ENCODE assay signal across 20 cellular contexts in genomic region chr7:24880886-24881285, GRCh38.
A peak's percentile ranks its signal among the peaks of the same experiment; 100 is the strongest.
DNase-seq lines count a peak whose midpoint lies in the region; ATAC-seq, FAIRE-seq and TF ChIP-seq lines count a peak whose summit lies in the region.
"Had no signal": no experiment of that assay in that cellular context is flagged by ENCODE, and none has a peak within 500 bp of the region (broad histone marks: within the 10 kb centered on the region; RNA-seq: fewer than 3 reads in every experiment).

No MANE protein-coding gene starts in this region.

- H3K4me1 ChIP-seq in DOHH2 (ENCODE audit: control insufficient read depth, low read length) (peaks cover 99% of the 10 kb centered on the region), SK-N-SH (ENCODE audit: control insufficient read depth in 1 of 2, insufficient read depth in 2 of 2, low read depth in 1 of 2, low read length in 1 of 2) (peaks cover 0 to 25% of the 10 kb centered on the region in 2 experiments; a peak in 3 of 4 replicates), kidney (ENCODE audit: control insufficient read depth in 1 of 2, insufficient read depth in 1 of 2, low read depth in 1 of 2, low read length in 2 of 2) (no peaks in the 10 kb centered on the region), colonic mucosa (no peaks in the 10 kb centered on the region)

- H3F3A ChIP-seq in DOHH2 (ENCODE audit: control insufficient read depth, insufficient read depth) = peaks cover 38% of the 10 kb centered on the region
- no peaks in the 10 kb centered on the region for H3F3A ChIP-seq in SK-N-SH (replicated peaks; ENCODE audit: insufficient read depth)

- no peaks in the 10 kb centered on the region for H3K9me2 ChIP-seq in DOHH2 (replicated peaks; ENCODE audit: control insufficient read depth, low read length)
- H3K9me2 ChIP-seq in SK-N-SH = no peaks in the 10 kb centered on the region

- no peak for TF ChIP-seq CTCF in DOHH2 (IDR thresholded peaks at IDR 0.05; ENCODE audit: low read depth, low read length, poor library complexity, severe bottlenecking)
- no peak for TF ChIP-seq CTCF in SK-N-SH (IDR thresholded peaks at IDR 0.05)
- TF ChIP-seq CTCF in choroid plexus epithelial cell (conservative IDR thresholded peaks at IDR 0.05; ENCODE audit: low read depth, low read length) = peak; percentile 3
- TF ChIP-seq CTCF in kidney (IDR thresholded peaks at IDR 0.05; ENCODE audit: borderline replicate concordance, extremely low read depth, insufficient read depth) = no peak
- no peak for TF ChIP-seq CTCF in colonic mucosa (IDR thresholded peaks at IDR 0.05)

- H3K36me3 ChIP-seq in DOHH2 (ENCODE audit: control insufficient read depth, low read length) = peaks cover 58% of the 10 kb centered on the region
- peaks cover 0 to 4% of the 10 kb centered on the region in 2 experiments for H3K36me3 ChIP-seq in SK-N-SH (replicated peaks in 1 of 2; ENCODE audit: control insufficient read depth in 1 of 2, insufficient read depth in 2 of 2, low read length in 1 of 2)
- H3K36me3 ChIP-seq in kidney (ENCODE audit: control insufficient read depth in 1 of 2, insufficient read depth in 2 of 2, low read length in 2 of 2) = no peaks in the 10 kb centered on the region
- H3K36me3 ChIP-seq in colonic mucosa = no peaks in the 10 kb centered on the region
- H3K36me3 ChIP-seq: BLaER1 had no signal

- H3K4me3 Mint-ChIP-seq in activated CD4-positive, alpha-beta T cell treated with anti-CD3 and anti-CD28 coated beads for 36 hours = no peak overlapping the region
- H3K4me3 Mint-ChIP-seq: CD8-positive, alpha-beta T cell had no signal

- H3K27ac Mint-ChIP-seq in activated CD4-positive, alpha-beta T cell treated with anti-CD3 and anti-CD28 coated beads for 36 hours = peak overlapping the region; percentile 45
- H3K27ac Mint-ChIP-seq: CD8-positive, alpha-beta T cell had no signal

- peak; percentile 23 for ATAC-seq in activated CD4-positive, alpha-beta T cell treated with anti-CD3 and anti-CD28 coated beads for 36 hours
- ATAC-seq: CD8-positive, alpha-beta T cell had no signal

- TF ChIP-seq RAD21 in SK-N-SH (IDR thresholded peaks at IDR 0.05; ENCODE audit: low read length) = no peak

- no peak for FAIRE-seq in kidney (lab: Jason Lieb, UNC)
- FAIRE-seq: D721Med, K562 had no signal

- H3K9ac ChIP-seq in SK-N-SH (no peak overlapping the region), kidney (ENCODE audit: low read length in 2 of 2) (no peak overlapping the region), colonic mucosa (ENCODE audit: low read depth in 2 of 2, low read length in 2 of 2) (no peak overlapping the region)
- H3K9ac ChIP-seq: BLaER1 had no signal

- no peak overlapping the region for H2AFZ ChIP-seq in SK-N-SH (ENCODE audit: low read depth)

- no peak overlapping the region for H3K27ac ChIP-seq in DOHH2 (ENCODE audit: low read depth, low read length)
- H3K27ac ChIP-seq in SK-N-SH (ENCODE audit: low read depth in 2 of 2, low read length in 1 of 2) = no peak overlapping the region
- H3K27ac ChIP-seq in kidney (ENCODE audit: low read depth in 2 of 2, low read length in 2 of 2) = no peak overlapping the region
- no peak overlapping the region for H3K27ac ChIP-seq in colonic mucosa
- H3K27ac ChIP-seq: 22Rv1, BLaER1, RWPE1 had no signal

- H3K79me2 ChIP-seq in DOHH2 (ENCODE audit: control insufficient read depth, low read length) (peaks cover 60% of the 10 kb centered on the region), SK-N-SH (ENCODE audit: insufficient read depth) (no peaks in the 10 kb centered on the region; the same call in 1 of the 2 replicates)

- H3K4me2 ChIP-seq in DOHH2 (ENCODE audit: low read length) = 0 out of 2 replicates have a peak overlapping the region, but pooled peaks have one; percentile 0
- no peak overlapping the region for H3K4me2 ChIP-seq in SK-N-SH
- H3K4me2 ChIP-seq: BLaER1 had no signal

- POLR2A ChIA-PET in activated CD4-positive, alpha-beta T cell treated with anti-CD3 and anti-CD28 coated beads for 36 hours (lab: Charles Lee) = interaction anchor here (0.5 kb wide), 1 partner anchor 41 kb away, joined by 6 read pairs; no protein-coding TSS in a partner anchor
- POLR2A ChIA-PET in SK-N-SH (lab: Yijun Ruan, JAX) = no interaction called here

- H4K20me1 ChIP-seq in DOHH2 (ENCODE audit: control insufficient read depth, insufficient read depth, low read depth, low read length) (no peaks in the 10 kb centered on the region), SK-N-SH (ENCODE audit: insufficient read depth) (no peaks in the 10 kb centered on the region)
- H4K20me1 ChIP-seq: BLaER1 had no signal

- no peaks in the 10 kb centered on the region for H3K27me3 ChIP-seq in DOHH2 (ENCODE audit: control insufficient read depth, low read length)
- H3K27me3 ChIP-seq in SK-N-SH (ENCODE audit: insufficient read depth) = no peaks in the 10 kb centered on the region
- no peaks in the 10 kb centered on the region for H3K27me3 ChIP-seq in colonic mucosa
- H3K27me3 ChIP-seq: BLaER1 had no signal

- peaks cover 16% of the 10 kb centered on the region for H3K36me3 Mint-ChIP-seq in activated CD4-positive, alpha-beta T cell treated with anti-CD3 and anti-CD28 coated beads for 36 hours (ENCODE audit: low read depth)

- CTCF ChIA-PET in activated CD4-positive, alpha-beta T cell treated with anti-CD3 and anti-CD28 coated beads for 36 hours (lab: Charles Lee) = interaction anchor here (0.6 to 2.4 kb wide), 9 partner anchors 10 to 213 kb away, joined by 3 to 10 read pairs (median 5); no protein-coding TSS in a partner anchor
- CTCF ChIA-PET in SK-N-SH (lab: Yijun Ruan, JAX) = interaction anchor here (0.9 to 2.4 kb wide), 8 partner anchors 12 to 218 kb away, joined by 3 to 7 read pairs (median 4); no protein-coding TSS in a partner anchor

- H3K9me3 ChIP-seq in DOHH2 (ENCODE audit: control insufficient read depth, insufficient read depth, low read length) = no peaks in the 10 kb centered on the region
- H3K9me3 ChIP-seq in SK-N-SH = no peaks in the 10 kb centered on the region
- no peaks in the 10 kb centered on the region for H3K9me3 ChIP-seq in kidney (ENCODE audit: control insufficient read depth in 1 of 2, low read length in 2 of 2)
- no peaks in the 10 kb centered on the region for H3K9me3 ChIP-seq in colonic mucosa
- H3K9me3 ChIP-seq: BLaER1 had no signal

- H3K4me1 Mint-ChIP-seq in activated CD4-positive, alpha-beta T cell treated with anti-CD3 and anti-CD28 coated beads for 36 hours = peaks cover 81% of the 10 kb centered on the region

- H3K9me3 Mint-ChIP-seq in activated CD4-positive, alpha-beta T cell treated with anti-CD3 and anti-CD28 coated beads for 36 hours (ENCODE audit: low read depth) = no peaks in the 10 kb centered on the region
- H3K9me3 Mint-ChIP-seq: CD8-positive, alpha-beta T cell had no signal

- intact Hi-C loops in activated CD4-positive, alpha-beta T cell treated with anti-CD3 and anti-CD28 coated beads for 36 hours (cut with DNase I, micrococcal nuclease) = no loop called here
- intact Hi-C loops in kidney (cut with DNase I) = no loop called here
- intact Hi-C loops in colonic mucosa (cut with DNase I) = no loop called here

- no peak for DNase-seq in activated CD4-positive, alpha-beta T cell treated with anti-CD3 and anti-CD28 coated beads for 36 hours
- DNase-seq in activated CD4-positive, alpha-beta T cell treated with anti-CD3 and anti-CD28 coated beads, Interleukin-2, amount 50 U/mL, for 4 hours = no peak
- DNase-seq in SK-N-SH (no peak), choroid plexus epithelial cell (ENCODE audit: low read depth) (no peak), kidney (no peak), colonic mucosa (no peak), AG08396 (ENCODE audit: low spot score) (no peak)
- DNase-seq: CD8-positive, alpha-beta T cell; DMS79; MV-4-11; NCI-H1417 treated with DMSO at 0.1 percent for 48 hours; NCI-H1930; NCI-H446; OCI-M1 had no signal

- no peak overlapping the region for H3K4me3 ChIP-seq in DOHH2 (ENCODE audit: low read length)
- H3K4me3 ChIP-seq in SK-N-SH (ENCODE audit: low read depth in 2 of 2, low read length in 1 of 2) = no peak overlapping the region
- H3K4me3 ChIP-seq in choroid plexus epithelial cell (ENCODE audit: low read depth, low read length) = no peak overlapping the region
- H3K4me3 ChIP-seq in kidney (ENCODE audit: low read length in 2 of 2) = no peak overlapping the region
- H3K4me3 ChIP-seq in colonic mucosa = no peak overlapping the region
- H3K4me3 ChIP-seq: BLaER1, K562 had no signal

- H3K27me3 Mint-ChIP-seq in activated CD4-positive, alpha-beta T cell treated with anti-CD3 and anti-CD28 coated beads for 36 hours = no peaks in the 10 kb centered on the region

- no peak for TF ChIP-seq EP300 in SK-N-SH (IDR thresholded peaks at IDR 0.05; ENCODE audit: borderline replicate concordance in 1 of 2, low read depth in 1 of 2, low read length in 1 of 2)

TF ChIP-seq in SK-N-SH, 30 proteins besides CTCF, POLR2A, EP300 and RAD21:
- TF ChIP-seq, protein P1, sequence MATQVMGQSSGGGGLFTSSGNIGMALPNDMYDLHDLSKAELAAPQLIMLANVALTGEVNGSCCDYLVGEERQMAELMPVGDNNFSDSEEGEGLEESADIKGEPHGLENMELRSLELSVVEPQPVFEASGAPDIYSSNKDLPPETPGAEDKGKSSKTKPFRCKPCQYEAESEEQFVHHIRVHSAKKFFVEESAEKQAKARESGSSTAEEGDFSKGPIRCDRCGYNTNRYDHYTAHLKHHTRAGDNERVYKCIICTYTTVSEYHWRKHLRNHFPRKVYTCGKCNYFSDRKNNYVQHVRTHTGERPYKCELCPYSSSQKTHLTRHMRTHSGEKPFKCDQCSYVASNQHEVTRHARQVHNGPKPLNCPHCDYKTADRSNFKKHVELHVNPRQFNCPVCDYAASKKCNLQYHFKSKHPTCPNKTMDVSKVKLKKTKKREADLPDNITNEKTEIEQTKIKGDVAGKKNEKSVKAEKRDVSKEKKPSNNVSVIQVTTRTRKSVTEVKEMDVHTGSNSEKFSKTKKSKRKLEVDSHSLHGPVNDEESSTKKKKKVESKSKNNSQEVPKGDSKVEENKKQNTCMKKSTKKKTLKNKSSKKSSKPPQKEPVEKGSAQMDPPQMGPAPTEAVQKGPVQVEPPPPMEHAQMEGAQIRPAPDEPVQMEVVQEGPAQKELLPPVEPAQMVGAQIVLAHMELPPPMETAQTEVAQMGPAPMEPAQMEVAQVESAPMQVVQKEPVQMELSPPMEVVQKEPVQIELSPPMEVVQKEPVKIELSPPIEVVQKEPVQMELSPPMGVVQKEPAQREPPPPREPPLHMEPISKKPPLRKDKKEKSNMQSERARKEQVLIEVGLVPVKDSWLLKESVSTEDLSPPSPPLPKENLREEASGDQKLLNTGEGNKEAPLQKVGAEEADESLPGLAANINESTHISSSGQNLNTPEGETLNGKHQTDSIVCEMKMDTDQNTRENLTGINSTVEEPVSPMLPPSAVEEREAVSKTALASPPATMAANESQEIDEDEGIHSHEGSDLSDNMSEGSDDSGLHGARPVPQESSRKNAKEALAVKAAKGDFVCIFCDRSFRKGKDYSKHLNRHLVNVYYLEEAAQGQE (IDR thresholded peaks at IDR 0.05; ENCODE audit: low read depth, low read length) = peak; percentile 91
- TF ChIP-seq, protein P2, sequence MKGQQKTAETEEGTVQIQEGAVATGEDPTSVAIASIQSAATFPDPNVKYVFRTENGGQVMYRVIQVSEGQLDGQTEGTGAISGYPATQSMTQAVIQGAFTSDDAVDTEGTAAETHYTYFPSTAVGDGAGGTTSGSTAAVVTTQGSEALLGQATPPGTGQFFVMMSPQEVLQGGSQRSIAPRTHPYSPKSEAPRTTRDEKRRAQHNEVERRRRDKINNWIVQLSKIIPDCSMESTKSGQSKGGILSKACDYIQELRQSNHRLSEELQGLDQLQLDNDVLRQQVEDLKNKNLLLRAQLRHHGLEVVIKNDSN (IDR thresholded peaks at IDR 0.05; ENCODE audit: borderline replicate concordance, low read depth) = no peak
